In genomic region chr14:93332853-93333630, GRCh38 we compare ENCODE assay signal across 8 cellular contexts.
DNase-seq lines count a peak whose midpoint lies in the region; ATAC-seq and TF ChIP-seq lines count a peak whose summit lies in the region.

BTBD7 (minus strand) TSS chr14:93333036; CDS start chr14:93296051, 36,985 bp downstream.

- ATAC-seq in GM19035 (IDR thresholded peaks at IDR 0.05; ENCODE audit: unreplicated experiment) (peak; percentile 83), HG03342 (IDR thresholded peaks at IDR 0.05; ENCODE audit: unreplicated experiment) (peak; percentile 76)

- H3K4me3 ChIP-seq in AG10803 (ENCODE audit: low read length), result peak within 1 kb of the TSS; percentile 89

- TF ChIP-seq CTCF in AG10803 (conservative IDR thresholded peaks at IDR 0.05; ENCODE audit: low read length), result 0 out of 2 replicates have a peak, but pooled peaks have one; percentile 4

- DNase-seq in AG10803 (ENCODE audit: low read depth) (peak; percentile 90), NCI-H446 (lab: John Stamatoyannopoulos, UW) (peak; percentile 95 to 99), iris pigment epithelial cell (ENCODE audit: low read depth) (peak; percentile 91)
- DNase-seq in activated CD4-positive, CD25-positive, alpha-beta regulatory T cell treated with anti-CD3 and anti-CD28 coated beads, Interleukin-2, amount 50 U/mL, for 16 hours (ENCODE audit: low read depth, low spot score), result peak; percentile 82
- DNase-seq in central memory CD4-positive, alpha-beta T cell, result peak; percentile 94
- DNase-seq in stimulated activated CD4-positive, alpha-beta T cell treated with anti-CD3 and anti-CD28 coated beads, Interleukin-12 subunit alpha, Interleukin-12 subunit beta, amount 100 ng/mL, for 24 hours (ENCODE audit: low read depth in 2 of 2), result peak; percentile 89 to 91

Comparison
In these comparisons a context has a peak if more than half of its experiments do, and no peak if none do; other contexts are left out.
1. Peak in every context shown above with its lines: DNase-seq, ATAC-seq and H3K4me3 ChIP-seq.